In genomic region chr3:179801263-179801662, GRCh38 we compare ENCODE assay signal across 14 cellular contexts.
DNase-seq lines count a peak whose midpoint lies in the region; ATAC-seq and TF ChIP-seq lines count a peak whose summit lies in the region.
"Had no signal": no experiment of that assay in that cellular context is flagged by ENCODE, and none has a peak within 500 bp of the region (broad histone marks: within the 10 kb centered on the region; RNA-seq: fewer than 3 reads in every experiment).

No MANE protein-coding gene starts in this region.

- no peak for TF ChIP-seq EP300 in ovary (IDR thresholded peaks at IDR 0.05)

- H3K4me1 ChIP-seq in gastrocnemius medialis, result no peaks in the 10 kb centered on the region
- no peaks in the 10 kb centered on the region for H3K4me1 ChIP-seq in ovary (ENCODE audit: insufficient read depth)

- H3K4me3 ChIP-seq in gastrocnemius medialis, result no peak overlapping the region
- no peak overlapping the region for H3K4me3 ChIP-seq in ovary

- ATAC-seq in esophagus mucosa (peak; percentile 69), gastrocnemius medialis (peak; percentile 28 to 40), GM18907 (IDR thresholded peaks at IDR 0.05; ENCODE audit: unreplicated experiment) (no peak)
- ATAC-seq: left ventricle myocardium superior; stimulated activated memory B cell treated with anti-CD40 and anti-IgM and Interleukin-4, amounts not matched to agents 10 μg/mL and 1 μg/mL and 100 μg/mL, for 72 hours had no signal

- H3K36me3 ChIP-seq in gastrocnemius medialis (no peaks in the 10 kb centered on the region), ovary (no peaks in the 10 kb centered on the region)

- in situ Hi-C loops in gastrocnemius medialis (cut with MboI; ENCODE audit: low sequenced_read_pairs in 4 of 4), result no loop called here

- H3K9me3 ChIP-seq in gastrocnemius medialis, result no peaks in the 10 kb centered on the region
- H3K9me3 ChIP-seq in ovary, result no peaks in the 10 kb centered on the region

- H3K27me3 ChIP-seq in gastrocnemius medialis (no peaks in the 10 kb centered on the region), ovary (no peaks in the 10 kb centered on the region)

- intact Hi-C loops in gastrocnemius medialis (cut with DNase I; ENCODE audit: low total_unique reads), result loop anchor here (10.0 kb wide), 1 partner anchor 146 kb away; the partner anchor contains the start of gene USP13
- intact Hi-C loops in ovary (cut with DNase I), result loop anchor here in 2 of 4 donors (5.0 to 10.0 kb wide), 2 partner anchors 794 to 851 kb away; no protein-coding TSS in a partner anchor

- H3K27ac ChIP-seq in gastrocnemius medialis (no peak overlapping the region), ovary (no peak overlapping the region)
- H3K27ac ChIP-seq: WERI-Rb-1 had no signal

- no peak for TF ChIP-seq CTCF in gastrocnemius medialis (IDR thresholded peaks at IDR 0.05 in 4 of 5, conservative IDR thresholded peaks at IDR 0.05 in 1 of 5)
- TF ChIP-seq CTCF in ovary (IDR thresholded peaks at IDR 0.05), result no peak

- TF ChIP-seq POLR2A in gastrocnemius medialis (IDR thresholded peaks at IDR 0.05) (no peak), ovary (IDR thresholded peaks at IDR 0.05) (no peak)

- DNase-seq in GOT3 (lab: John Stamatoyannopoulos, UW) (peak; percentile 46), RPMI7951 (ENCODE audit: low read depth) (peak; percentile 33), gastrocnemius medialis (no peak), NCI-H82 treated with DMSO at 0.1 percent for 48 hours (lab: John Stamatoyannopoulos, UW; ENCODE audit: unreplicated experiment) (no peak), T-helper 1 cell (no peak), ovary (no peak)
- DNase-seq: activated T-cell treated with anti-CD3 and anti-CD28 coated beads for 4 hours, left ventricle myocardium superior, NCI-H345, nucleus accumbens, WERI-Rb-1 had no signal

Comparison
In these comparisons a context has a peak if more than half of its experiments do, and no peak if none do; other contexts are left out.
1. DNase-seq: peak in GOT3 (single experiment) and RPMI7951 (single experiment); none in gastrocnemius medialis (0 of 2), NCI-H82 treated with DMSO at 0.1 percent for 48 hours (single experiment), T-helper 1 cell (0 of 5) and ovary (0 of 5).